8 cellular contexts compared by ENCODE assay signal in the genomic region with DNA sequence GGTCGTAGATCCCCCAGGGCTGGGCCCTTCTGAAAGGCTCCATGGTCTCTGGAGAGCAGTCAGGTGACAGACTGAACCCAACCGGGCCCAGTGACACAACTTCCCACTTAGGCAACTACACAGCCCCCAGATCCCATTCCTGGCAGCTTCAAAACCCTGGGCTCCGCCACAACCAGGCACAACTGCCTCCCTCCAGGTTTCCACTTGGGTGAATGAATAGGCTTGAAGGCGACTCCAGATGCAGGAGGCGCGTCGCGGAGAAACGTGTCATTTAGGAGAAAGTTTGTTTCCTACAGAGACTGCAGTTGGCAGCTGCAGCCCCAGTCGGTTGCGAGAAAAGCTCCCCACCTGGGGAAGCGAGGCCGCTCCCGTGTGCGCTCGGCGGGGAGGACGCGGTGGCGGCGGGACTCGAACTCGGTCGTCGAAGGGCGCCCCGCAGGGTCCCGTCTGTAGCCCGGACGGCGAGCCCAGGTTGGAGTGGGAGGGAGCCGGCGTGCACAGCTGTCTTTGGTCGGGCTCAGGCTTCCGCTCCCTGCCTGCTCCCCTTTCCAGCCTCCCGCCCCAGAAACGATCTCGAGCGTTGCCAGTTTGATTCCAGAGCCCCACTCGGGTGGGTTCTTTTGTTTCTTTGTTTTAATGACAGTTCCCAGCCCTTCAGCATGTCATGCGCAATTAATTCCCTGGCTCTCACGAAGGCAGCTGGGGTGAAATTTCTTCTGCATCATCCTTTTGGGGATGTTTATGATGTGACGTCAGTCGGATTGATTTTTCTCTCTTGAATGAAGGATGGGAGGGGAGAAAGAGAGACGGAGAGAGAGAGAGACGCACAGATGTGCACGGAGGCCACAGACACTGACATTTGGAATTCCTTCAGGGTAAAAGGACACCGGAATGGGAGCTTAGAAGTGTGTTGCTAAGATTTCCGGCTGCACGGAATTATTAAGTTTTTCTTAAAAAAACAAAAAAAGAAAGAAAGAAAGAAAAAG. TPM values are rescaled to one million over a fixed set of nuclear protein-coding genes. Genes with fewer than 3 reads are reported as not detected.
A peak's percentile ranks its signal among the peaks of the same experiment; 100 is the strongest.
DNase-seq lines count a peak whose midpoint lies in the region; ATAC-seq, FAIRE-seq and TF ChIP-seq lines count a peak whose summit lies in the region.

No MANE protein-coding gene starts in this region.

- TF ChIP-seq CTCF in dorsolateral prefrontal cortex (IDR thresholded peaks at IDR 0.05 in 54 of 56, conservative IDR thresholded peaks at IDR 0.05 in 2 of 56; ENCODE audit: low read depth in 1 of 56, partially characterized antibody in 56 of 56) (no peak), HepG2 (CRISPR knock-in tag; IDR thresholded peaks at IDR 0.05) (no peak)

- H3K79me2 ChIP-seq in HepG2 (ENCODE audit: insufficient read depth, low read length) = no peaks in the 10 kb centered on the region

- no peaks in the 10 kb centered on the region for H4K20me1 ChIP-seq in HepG2 (ENCODE audit: insufficient read depth, low read length)

- H3K4me3 ChIP-seq in dorsolateral prefrontal cortex (peak overlapping the region; percentile 42 to 90 (median 72)), HepG2 (replicated peaks in 1 of 3; ENCODE audit: insufficient read depth in 1 of 3, low read depth in 2 of 3, low read length in 3 of 3) (no peak overlapping the region), stomach smooth muscle (ENCODE audit: low read length in 2 of 2) (peak overlapping the region; percentile 72 to 76)

- H3K27ac ChIP-seq in dorsolateral prefrontal cortex (peak overlapping the region; percentile 44 to 96 (median 92)), HepG2 (ENCODE audit: extremely low read length, insufficient read depth, low read length) (no peak overlapping the region), stomach smooth muscle (ENCODE audit: low read length) (peak overlapping the region; percentile 56)

- intact Hi-C loops in dorsolateral prefrontal cortex (cut with DNase I) (loop anchor here (5.0 to 10.0 kb wide), 2 partner anchors 109 to 178 kb away; no protein-coding TSS in a partner anchor), HepG2 (cut with micrococcal nuclease; ENCODE audit: unreplicated experiment) (no loop called here)

- no TSS peak for BruUV-seq in HepG2 (replicated peaks; lab: Mats Ljungman, UMichigan)

- no peak overlapping the region for H3K9ac ChIP-seq in HepG2 (ENCODE audit: insufficient read depth, low read depth, low read length)
- peak overlapping the region; percentile 67 to 71 for H3K9ac ChIP-seq in stomach smooth muscle (ENCODE audit: low read length in 2 of 2)

- no peak for TF ChIP-seq POLR2A in HepG2 (IDR thresholded peaks at IDR 0.05; ENCODE audit: insufficient read depth in 1 of 2, low read depth in 2 of 2, low read length in 2 of 2)

- TF ChIP-seq EP300 in HepG2 (IDR thresholded peaks at IDR 0.05; ENCODE audit: low read depth in 2 of 2, low read length in 2 of 2) (no peak), HepG2 (CRISPR knock-in tag; IDR thresholded peaks at IDR 0.05; ENCODE audit: borderline replicate concordance) (no peak)

- H3K4me1 ChIP-seq in HepG2 (ENCODE audit: insufficient read depth, low read length) = peaks cover 17% of the 10 kb centered on the region
- peaks cover 6% of the 10 kb centered on the region for H3K4me1 ChIP-seq in stomach smooth muscle (ENCODE audit: control insufficient read depth, insufficient read depth, low read length)

- no peak for FAIRE-seq in HepG2 (lab: Jason Lieb, UNC)

- 73% methylated on average over 48 of the region's 50 CpGs for whole genome bisulfite sequencing in HepG2 (ENCODE audit: low lambda C conversion rate)

- H3K9me3 ChIP-seq in HepG2 (ENCODE audit: low read length) = no peaks in the 10 kb centered on the region
- no peaks in the 10 kb centered on the region for H3K9me3 ChIP-seq in stomach smooth muscle (ENCODE audit: control insufficient read depth in 2 of 2, low read length in 2 of 2)

- ATAC-seq in HepG2 (no peak), GM19023 (IDR thresholded peaks at IDR 0.05; ENCODE audit: unreplicated experiment) (no peak)

- CTCF ChIA-PET in HepG2 (lab: Yijun Ruan, JAX; ENCODE audit: low intra/inter-chr PET ratio, low total read pairs) = no interaction called here

- in situ Hi-C loops in G401 (cut with HindIII; ENCODE audit: low sequenced_read_pairs) = no loop called here
- in situ Hi-C loops in HepG2 (cut with HindIII; ENCODE audit: extremely low pct_ligation_motif_present, low pct_unique_long_range_greater_than_20kb) = no loop called here

- POLR2A ChIA-PET in HepG2 (lab: Yijun Ruan, JAX) = no interaction called here

- no peaks in the 10 kb centered on the region for H3K36me3 ChIP-seq in HepG2 (replicated peaks in 1 of 2; ENCODE audit: control insufficient read depth in 1 of 2, insufficient read depth in 2 of 2, low read length in 2 of 2)
- no peaks in the 10 kb centered on the region for H3K36me3 ChIP-seq in stomach smooth muscle (ENCODE audit: control insufficient read depth in 2 of 2, insufficient read depth in 2 of 2, low read length in 2 of 2)

- no peak overlapping the region for H3K4me2 ChIP-seq in HepG2 (ENCODE audit: low read depth, low read length)

- peak; percentile 50 for DNase-seq in G401 (ENCODE audit: low spot score)
- DNase-seq in OCI-M1 (lab: John Stamatoyannopoulos, UW) = peak; percentile 37
- peak in 6 of 10 donors; percentile 16 to 67 (median 36) for DNase-seq in dorsolateral prefrontal cortex
- no peak for DNase-seq in HepG2 (ENCODE audit: low spot score)
- no peak for DNase-seq in NK-92 treated with Interleukin-12 subunit alpha and Interleukin-12 subunit beta, amount 100 ng/mL, for 24 hours (lab: John Stamatoyannopoulos, UW)
- DNase-seq in HK-2 (ENCODE audit: unreplicated experiment) = no peak

- H3K27me3 ChIP-seq in dorsolateral prefrontal cortex (no peaks in the 10 kb centered on the region), HepG2 (ENCODE audit: control insufficient read depth in 1 of 2, insufficient read depth in 2 of 2, low read length in 2 of 2) (0 out of 5 replicates have a peak, but pooled peaks cover 0 to 6% of the 10 kb centered on the region in 2 experiments), stomach smooth muscle (ENCODE audit: control insufficient read depth in 1 of 2, insufficient read depth in 2 of 2, low read length in 2 of 2) (no peaks in the 10 kb centered on the region)

- no peak overlapping the region for H2AFZ ChIP-seq in HepG2 (ENCODE audit: low read length)

- no peak for TF ChIP-seq RAD21 in HepG2 (CRISPR knock-in tag; IDR thresholded peaks at IDR 0.05)

TF ChIP-seq in HepG2, 621 proteins besides CTCF, POLR2A, EP300 and RAD21 (continues in another document):
- TF ChIP-seq CREB1 (IDR thresholded peaks at IDR 0.05) = peak; percentile 81
- no peak for TF ChIP-seq CREB1 (CRISPR knock-in tag; IDR thresholded peaks at IDR 0.05)
- no peak for TF ChIP-seq JDP2 (CRISPR knock-in tag; IDR thresholded peaks at IDR 0.05; ENCODE audit: borderline replicate concordance)
- TF ChIP-seq, protein P1, sequence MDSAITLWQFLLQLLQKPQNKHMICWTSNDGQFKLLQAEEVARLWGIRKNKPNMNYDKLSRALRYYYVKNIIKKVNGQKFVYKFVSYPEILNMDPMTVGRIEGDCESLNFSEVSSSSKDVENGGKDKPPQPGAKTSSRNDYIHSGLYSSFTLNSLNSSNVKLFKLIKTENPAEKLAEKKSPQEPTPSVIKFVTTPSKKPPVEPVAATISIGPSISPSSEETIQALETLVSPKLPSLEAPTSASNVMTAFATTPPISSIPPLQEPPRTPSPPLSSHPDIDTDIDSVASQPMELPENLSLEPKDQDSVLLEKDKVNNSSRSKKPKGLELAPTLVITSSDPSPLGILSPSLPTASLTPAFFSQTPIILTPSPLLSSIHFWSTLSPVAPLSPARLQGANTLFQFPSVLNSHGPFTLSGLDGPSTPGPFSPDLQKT (CRISPR knock-in tag; IDR thresholded peaks at IDR 0.05; ENCODE audit: borderline replicate concordance) = no peak
- TF ChIP-seq NFYC (CRISPR knock-in tag; IDR thresholded peaks at IDR 0.05) = no peak
- TF ChIP-seq, protein P2, sequence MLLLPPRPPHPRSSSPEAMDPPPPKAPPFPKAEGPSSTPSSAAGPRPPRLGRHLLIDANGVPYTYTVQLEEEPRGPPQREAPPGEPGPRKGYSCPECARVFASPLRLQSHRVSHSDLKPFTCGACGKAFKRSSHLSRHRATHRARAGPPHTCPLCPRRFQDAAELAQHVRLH (CRISPR knock-in tag; IDR thresholded peaks at IDR 0.05; ENCODE audit: borderline replicate concordance, low read depth) = no peak

RNA-seq across cellular contexts. Expression of a gene that starts 0.9 kb away (rescaled TPM):
- not detected in 2 replicates for total RNA-seq in G401 (2014; rRNA removed; shearing (Covaris generic))
- total RNA-seq in dorsolateral prefrontal cortex (100 to 1,000 TPM; 106 to 187 (median 149) TPM), HepG2 (2016; rRNA removed; fragmentation: Illumina TruSeq; extraction: Trizol) (not detected in 2 replicates)
- total RNA-seq in HepG2 (2016; cell fraction: cytosol; rRNA removed; fragmentation: Illumina TruSeq; extraction: Trizol; ENCODE audit: low read depth) = not detected in 2 replicates
- not detected in 2 replicates for total RNA-seq in HepG2 (2016; cell fraction: insoluble cytoplasmic fraction; rRNA removed; fragmentation: Illumina TruSeq; extraction: Trizol)
- not detected in 2 replicates for total RNA-seq in HepG2 (2016; cell fraction: membrane; rRNA removed; fragmentation: Illumina TruSeq; extraction: Trizol)
- not detected in 2 replicates for total RNA-seq in HepG2 (2016; cell fraction: nucleus; rRNA removed; fragmentation: Illumina TruSeq; extraction: Trizol)
- polyA plus RNA-seq in HepG2 (2011; rRNA removed) = 0.01 TPM in 1 of 2 replicates, not detected in the other
- polyA plus RNA-seq in HepG2 (2011; cell fraction: cytosol; rRNA removed) = not detected in 2 replicates
- polyA plus RNA-seq in HepG2 (2011; cell fraction: nucleus; rRNA removed) = 0.10 TPM in 1 of 2 replicates, not detected in the other
- polyA plus RNA-seq in HepG2 (2012) = not detected in 2 replicates
- polyA plus RNA-seq in HepG2 (2016; cell fraction: cytosol; fragmentation: Illumina TruSeq; extraction: Trizol; ENCODE audit: low read depth) = not detected in 2 replicates
- not detected in 2 replicates for polyA plus RNA-seq in HepG2 (2016; cell fraction: insoluble cytoplasmic fraction; fragmentation: Illumina TruSeq; extraction: Trizol; ENCODE audit: low read depth)
- polyA plus RNA-seq in HepG2 (2016; cell fraction: membrane; fragmentation: Illumina TruSeq; extraction: Trizol; ENCODE audit: low read depth) = not detected in 2 replicates
- 0.29 TPM in 1 of 2 replicates, not detected in the other for polyA plus RNA-seq in HepG2 (2016; cell fraction: nucleus; fragmentation: Illumina TruSeq; extraction: Trizol; ENCODE audit: insufficient read depth, low read depth)
- not detected in 2 replicates for polyA minus RNA-seq in HepG2 (2011; rRNA and poly(A)+ RNA removed; ENCODE audit: low replicate concordance)
- polyA minus RNA-seq in HepG2 (2011; cell fraction: cytosol; rRNA and poly(A)+ RNA removed) = not detected in 2 replicates
- polyA minus RNA-seq in HepG2 (2011; cell fraction: nucleus; rRNA and poly(A)+ RNA removed) = not detected in 2 replicates

Comparison
In these comparisons a context has a peak if more than half of its experiments do, and no peak if none do; other contexts are left out.
1. DNase-seq: peak in G401 (single experiment), OCI-M1 (single experiment) and dorsolateral prefrontal cortex (6 of 10); none in HepG2 (single experiment), NK-92 treated with Interleukin-12 subunit alpha and Interleukin-12 subunit beta, amount 100 ng/mL, for 24 hours (single experiment) and HK-2 (single experiment).
2. H3K4me3 ChIP-seq: peak in dorsolateral prefrontal cortex (59 of 59) and stomach smooth muscle (2 of 2); none in HepG2 (0 of 3).
3. RNA of a gene that starts 0.9 kb away (total RNA-seq): 106 to 187 TPM in dorsolateral prefrontal cortex; not detected in HepG2 and not detected in G401; every median in the first group is over 10 times any median in the second.